In the genomic region with DNA sequence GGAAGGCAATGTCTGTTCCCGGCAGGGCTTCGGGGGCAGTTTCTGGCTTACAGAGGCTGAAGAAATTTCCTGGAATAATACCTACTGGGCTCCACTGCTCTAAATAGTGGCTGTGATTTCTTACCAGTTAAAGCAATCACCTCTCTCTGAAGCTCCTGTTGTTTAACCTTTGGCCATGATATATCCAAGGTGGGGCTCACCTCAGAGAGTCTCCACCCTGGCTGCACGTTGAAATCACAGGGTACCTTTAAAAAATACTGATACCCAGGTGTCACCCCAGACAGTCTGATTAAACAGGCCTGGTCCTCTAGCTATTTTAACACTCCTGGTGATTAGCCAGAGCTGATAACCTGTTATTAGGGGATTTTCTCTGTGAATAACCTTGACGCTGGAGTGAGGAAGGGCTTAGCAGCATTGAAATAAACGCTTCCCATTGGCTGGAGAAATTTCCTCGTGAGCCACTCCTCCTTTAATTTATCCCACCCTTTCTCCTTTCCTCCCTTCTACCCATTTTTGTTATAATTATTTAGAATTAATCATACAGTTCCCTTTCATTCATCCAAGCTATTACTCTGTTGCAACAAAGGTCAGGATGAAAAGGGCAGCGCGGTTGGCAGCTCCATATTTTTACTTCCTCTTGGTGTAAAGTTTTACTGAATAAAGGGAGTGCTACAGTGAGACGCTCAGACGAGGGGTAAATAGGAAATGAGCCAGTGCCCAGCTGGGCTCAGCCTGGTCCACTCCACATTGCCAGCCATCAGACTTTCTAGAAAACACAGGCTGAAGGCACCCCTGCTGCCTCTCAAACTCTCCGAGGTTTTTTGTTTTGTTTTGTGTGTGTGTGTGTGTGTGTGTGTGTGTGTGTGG, we compare ENCODE assay signal across 14 cellular contexts. TPM values are rescaled to one million over a fixed set of nuclear protein-coding genes. Genes with fewer than 3 reads are reported as not detected.
DNase-seq lines count a peak whose midpoint lies in the region; ATAC-seq, FAIRE-seq and TF ChIP-seq lines count a peak whose summit lies in the region.
"Had no signal": no experiment of that assay in that cellular context is flagged by ENCODE, and none has a peak within 500 bp of the region (broad histone marks: within the 10 kb centered on the region; RNA-seq: fewer than 3 reads in every experiment).

No MANE protein-coding gene starts in this region.

- POLR2A ChIA-PET in H1 (lab: Charles Lee; ENCODE audit: partially characterized antibody) = interaction anchor here (0.7 to 1.4 kb wide), 2 partner anchors 8 to 18 kb away, joined by 4 read pairs; no protein-coding TSS in a partner anchor

- no peak for ATAC-seq in activated T-cell treated with anti-CD3 and anti-CD28 coated beads, Interleukin-2, amount 50 U/mL, for 4 hours
- no peak for ATAC-seq in foreskin keratinocyte
- ATAC-seq: activated CD4-positive, CD25-positive, alpha-beta regulatory T cell treated with anti-CD3 and anti-CD28 coated beads, Interleukin-2, amount 50 U/mL, for 24 hours had no signal

- no peak for FAIRE-seq in H1 (lab: Jason Lieb, UNC)

- H2BK12ac ChIP-seq in H1 (ENCODE audit: low read depth, low read length) (no peak overlapping the region), neuronal stem cell (ENCODE audit: low read length) (no peak overlapping the region)

- H3K9ac ChIP-seq in H1 (replicated peaks in 1 of 4; ENCODE audit: extremely low read depth in 1 of 4, low read depth in 3 of 4, low read length in 3 of 4) (no peak overlapping the region), neuronal stem cell (ENCODE audit: low read depth, low read length, poor library complexity) (no peak overlapping the region)

- no peak overlapping the region for H3K56ac ChIP-seq in H1 (replicated peaks; ENCODE audit: insufficient read length, low read depth, low read length)

- H3K27me3 Mint-ChIP-seq in activated T-cell treated with anti-CD3 and anti-CD28 coated beads, Interleukin-2, amount 50 U/mL, for 4 hours (ENCODE audit: low read depth) = peaks cover 6% of the 10 kb centered on the region

- H3K4me2 ChIP-seq in H1 (ENCODE audit: insufficient read depth in 1 of 2, low read depth in 2 of 2, low read length in 2 of 2) (no peak overlapping the region), neuronal stem cell (ENCODE audit: insufficient read depth, low read length, poor library complexity, severe bottlenecking) (no peak overlapping the region)

- H3K23ac ChIP-seq in H1 (ENCODE audit: insufficient read length) = no peak overlapping the region
- no peak overlapping the region for H3K23ac ChIP-seq in neuronal stem cell (ENCODE audit: low read depth, low read length, poor library complexity)

- TF ChIP-seq RAD21 in H1 (IDR thresholded peaks at IDR 0.05 in 1 of 2, conservative IDR thresholded peaks at IDR 0.05 in 1 of 2; ENCODE audit: low read depth in 2 of 2, low read length in 2 of 2) = no peak

- H3K4me1 ChIP-seq in H1 (replicated peaks in 1 of 4; ENCODE audit: control insufficient read depth in 3 of 4, insufficient read depth in 4 of 4, low read length in 3 of 4) = no peaks in the 10 kb centered on the region
- peaks cover 0 to 8% of the 10 kb centered on the region in 2 donors for H3K4me1 ChIP-seq in neuronal stem cell (ENCODE audit: control insufficient read depth in 2 of 2, insufficient read depth in 1 of 2, low read depth in 1 of 2, low read length in 2 of 2)
- no peaks in the 10 kb centered on the region for H3K4me1 ChIP-seq in foreskin keratinocyte

- H2AFZ ChIP-seq in H1 (ENCODE audit: low read length) (0 out of 2 replicates have a peak overlapping the region, but pooled peaks have one; percentile 60), neuronal stem cell (ENCODE audit: low read length) (peak overlapping the region; percentile 65)

- H3K27ac ChIP-seq in HL-60 (replicated peaks) (peak overlapping the region; percentile 41; the same call in 1 of the 2 replicates), H1 (ENCODE audit: low read depth, low read length) (no peak overlapping the region), neuronal stem cell (replicated peaks; ENCODE audit: low read length) (no peak overlapping the region), foreskin keratinocyte (no peak overlapping the region)

- H3K27me3 ChIP-seq in HL-60 (ENCODE audit: insufficient read depth, poor library complexity, severe bottlenecking) (no peaks in the 10 kb centered on the region), H1 (replicated peaks in 1 of 4; ENCODE audit: control insufficient read depth in 3 of 4, extremely low read depth in 1 of 4, insufficient read depth in 3 of 4, low read length in 3 of 4) (no peaks in the 10 kb centered on the region), neuronal stem cell (ENCODE audit: control insufficient read depth in 3 of 3, insufficient read depth in 3 of 3, low read depth in 1 of 3, low read length in 3 of 3) (no peaks in the 10 kb centered on the region), foreskin keratinocyte (no peaks in the 10 kb centered on the region)

- H2BK5ac ChIP-seq in H1 (ENCODE audit: low read depth, low read length) (no peak overlapping the region), neuronal stem cell (ENCODE audit: low read length) (no peak overlapping the region)

- H3K23me2 ChIP-seq in H1 (ENCODE audit: low read depth, low read length) = no peaks in the 10 kb centered on the region

- H3K18ac ChIP-seq in H1 (ENCODE audit: extremely low read depth, low read length) = no peak overlapping the region
- peak overlapping the region; percentile 19 for H3K18ac ChIP-seq in neuronal stem cell (ENCODE audit: low read length)

- no peaks in the 10 kb centered on the region for H3K4me1 Mint-ChIP-seq in activated T-cell treated with anti-CD3 and anti-CD28 coated beads, Interleukin-2, amount 50 U/mL, for 4 hours (ENCODE audit: low read depth)

- no peak for TF ChIP-seq POLR2A in H1 (IDR thresholded peaks at IDR 0.05; ENCODE audit: control extremely low read depth in 1 of 2, low read depth in 2 of 2, low read length in 2 of 2)

- peaks cover 8% of the 10 kb centered on the region for H3K9me3 Mint-ChIP-seq in activated T-cell treated with anti-CD3 and anti-CD28 coated beads, Interleukin-2, amount 50 U/mL, for 4 hours

- no peak overlapping the region for H4K5ac ChIP-seq in H1 (ENCODE audit: insufficient read length, low read depth, low read length)

- whole genome bisulfite sequencing in H1 (ENCODE audit: extremely low coverage in 1 of 2, insufficient coverage in 1 of 2, insufficient read length in 1 of 2, insufficient replicate concordance in 2 of 2, low coverage in 1 of 2, low lambda C conversion rate in 2 of 2, missing lambda C conversion rate in 1 of 2), 2 experiments = 88% methylated on average over 11 of the region's 11 CpGs; no CpG with 5 or more reads in 1 of the 2 experiments
- no CpG with 5 or more reads among the region's 11 CpGs for WGBS in neuronal stem cell (ENCODE audit: extremely low coverage in 2 of 2, insufficient read length in 2 of 2, insufficient replicate concordance in 1 of 2), 2 donors

- H3K4me3 ChIP-seq in HL-60 (replicated peaks; ENCODE audit: insufficient read depth, low read length) (no peak overlapping the region), H1 (ENCODE audit: extremely low read depth in 1 of 4, insufficient read depth in 2 of 4, low read depth in 3 of 4, low read length in 4 of 4) (no peak overlapping the region), neuronal stem cell (ENCODE audit: low read length in 2 of 2) (no peak overlapping the region)
- H3K4me3 ChIP-seq: lung had no signal

- no peaks in the 10 kb centered on the region for H3K9me3 ChIP-seq in H1 (ENCODE audit: insufficient read depth in 2 of 2, low read depth in 1 of 2, low read length in 1 of 2)
- H3K9me3 ChIP-seq in neuronal stem cell (replicated peaks in 1 of 2; ENCODE audit: control insufficient read depth in 2 of 2, insufficient read depth in 1 of 2, low read depth in 1 of 2, low read length in 2 of 2) = no peaks in the 10 kb centered on the region

- no peaks in the 10 kb centered on the region for H4K20me1 ChIP-seq in H1 (replicated peaks in 1 of 2; ENCODE audit: control insufficient read depth in 1 of 2, insufficient read depth in 2 of 2, low read length in 2 of 2)

- no peaks in the 10 kb centered on the region for H3K79me2 ChIP-seq in H1 (ENCODE audit: control insufficient read depth in 1 of 2, insufficient read depth in 2 of 2, low read length in 2 of 2)

- no peaks in the 10 kb centered on the region for H3K36me3 Mint-ChIP-seq in activated T-cell treated with anti-CD3 and anti-CD28 coated beads, Interleukin-2, amount 50 U/mL, for 4 hours (ENCODE audit: insufficient read depth)

- H3K36me3 ChIP-seq in H1 (ENCODE audit: control insufficient read depth in 2 of 4, insufficient read depth in 4 of 4, low read length in 3 of 4) (no peaks in the 10 kb centered on the region), neuronal stem cell (replicated peaks in 1 of 2; ENCODE audit: control insufficient read depth in 2 of 2, insufficient read depth in 2 of 2, low read length in 2 of 2) (no peaks in the 10 kb centered on the region)

- TF ChIP-seq CTCF in HL-60 (IDR thresholded peaks at IDR 0.05; ENCODE audit: insufficient read depth, low read length) (no peak), H1 (IDR thresholded peaks at IDR 0.05; ENCODE audit: control extremely low read depth in 1 of 3, insufficient read depth in 1 of 3, low read depth in 1 of 3, low read length in 3 of 3) (no peak), foreskin keratinocyte (conservative IDR thresholded peaks at IDR 0.05) (no peak)

- H4K8ac ChIP-seq in H1 (ENCODE audit: extremely low read depth, insufficient read depth, low read length) = no peak overlapping the region
- no peak overlapping the region for H4K8ac ChIP-seq in neuronal stem cell (ENCODE audit: low read depth, low read length)

- H2AK5ac ChIP-seq in H1 (ENCODE audit: low read depth, low read length) = no peak overlapping the region
- H2AK5ac ChIP-seq in neuronal stem cell (ENCODE audit: low read depth, low read length) = no peak overlapping the region

- no peak overlapping the region for H3K4ac ChIP-seq in H1 (replicated peaks; ENCODE audit: insufficient read length, low read depth, low read length)
- H3K4ac ChIP-seq in neuronal stem cell (ENCODE audit: low read length) = no peak overlapping the region

- H4K91ac ChIP-seq in H1 (replicated peaks; ENCODE audit: insufficient read length, low read length) = no peak overlapping the region
- H4K91ac ChIP-seq in neuronal stem cell (ENCODE audit: low read depth, low read length, poor library complexity) = no peak overlapping the region

- CTCF ChIA-PET in H1 (lab: Charles Lee; ENCODE audit: partially characterized antibody) = interaction anchor here (0.6 to 5.9 kb wide), 10 partner anchors 9 to 108 kb away, joined by 3 to 42 read pairs (median 4); no protein-coding TSS in a partner anchor

- peak; percentile 50 to 60 for DNase-seq in HL-60 (ENCODE audit: low read depth in 1 of 2, low spot score in 1 of 2)
- peak; percentile 82 for DNase-seq in NCI-H82 (lab: John Stamatoyannopoulos, UW)
- DNase-seq in H1 (ENCODE audit: low read depth in 1 of 2, low spot score in 2 of 2) = no peak
- DNase-seq in neuronal stem cell (ENCODE audit: low spot score) = no peak
- DNase-seq in activated T-cell treated with anti-CD3 and anti-CD28 coated beads, Interleukin-2, amount 50 U/mL, for 4 hours = no peak
- no peak for DNase-seq in foreskin keratinocyte
- no peak for DNase-seq in stimulated activated naive CD4-positive, alpha-beta T cell (lab: John Stamatoyannopoulos, UW)
- DNase-seq: AML-193, anterior cingulate cortex, NCI-H774, Right ventricle myocardium superior had no signal

- H2BK15ac ChIP-seq in H1 (ENCODE audit: low read length) (no peak overlapping the region), neuronal stem cell (ENCODE audit: low read length) (no peak overlapping the region)

- no peak for TF ChIP-seq EP300 in H1 (IDR thresholded peaks at IDR 0.05; ENCODE audit: borderline replicate concordance in 1 of 2, low read depth in 2 of 2, low read length in 2 of 2)

- no peak overlapping the region for H3K14ac ChIP-seq in H1 (ENCODE audit: insufficient read length)
- no peak overlapping the region for H3K14ac ChIP-seq in neuronal stem cell (ENCODE audit: low read length)

- no peak overlapping the region for H2BK120ac ChIP-seq in H1 (replicated peaks; ENCODE audit: low read depth, low read length)
- H2BK120ac ChIP-seq in neuronal stem cell (ENCODE audit: low read depth, low read length) = no peak overlapping the region

- H3K4me3 Mint-ChIP-seq in activated T-cell treated with anti-CD3 and anti-CD28 coated beads, Interleukin-2, amount 50 U/mL, for 4 hours = no peak overlapping the region
- H3K4me3 Mint-ChIP-seq: neural crest cell had no signal

- H3K79me1 ChIP-seq in H1 (ENCODE audit: low read depth, low read length) (no peaks in the 10 kb centered on the region), neuronal stem cell (ENCODE audit: low read depth, low read length) (no peaks in the 10 kb centered on the region)

- no peak overlapping the region for H2BK20ac ChIP-seq in H1 (ENCODE audit: low read length)

RNA-seq across cellular contexts. Expression of a gene that starts 22.1 kb away (rescaled TPM):
- 9.8 and 10.5 TPM in 2 replicates for total RNA-seq in H1 (2021; fragmentation: NEBNext Ultra II Directional; extraction: Animal tissue kit (Norgen Biotek cat#: 25700))
- polyA plus RNA-seq in H1 (2011; rRNA removed) (3.8 and 4.4 TPM in 2 replicates), foreskin keratinocyte (5.0 and 5.8 TPM in 2 replicates)
- 3.2 TPM for polyA plus RNA-seq in H1 (2011; cell fraction: cytosol; rRNA removed)
- polyA plus RNA-seq in H1 (2011; cell fraction: nucleus; rRNA removed) = 6.4 TPM
- 3.5 to 5.7 TPM (median 4.0 TPM) in 4 replicates for polyA plus RNA-seq in H1 (2012, experiment 1 of 2)
- polyA plus RNA-seq in H1 (2012, experiment 2 of 2) = 0.17 TPM
- polyA plus RNA-seq in H1 (2013, experiment 1 of 2) = 7.7 TPM
- polyA plus RNA-seq in H1 (2013, experiment 2 of 2) = 7.0 TPM
- polyA minus RNA-seq in H1 (2011; rRNA and poly(A)+ RNA removed) = 14.2 and 20.9 TPM in 2 replicates
- 9.7 TPM for polyA minus RNA-seq in H1 (2011; cell fraction: cytosol; rRNA and poly(A)+ RNA removed)
- polyA minus RNA-seq in H1 (2011; cell fraction: nucleus; rRNA and poly(A)+ RNA removed) = 25.4 TPM
- 7.1 TPM for polyA plus RNA-seq in neuronal stem cell (2013, experiment 1 of 2)
- polyA plus RNA-seq in neuronal stem cell (2013, experiment 2 of 2) = 7.6 TPM
- total RNA-seq in activated T-cell treated with anti-CD3 and anti-CD28 coated beads, Interleukin-2, amount 50 U/mL, for 4 hours = 10 to 100 TPM; 15.4 to 22.5 (median 21.0) TPM
- 58.0 and 59.5 TPM in 2 replicates for total RNA-seq in foreskin keratinocyte

Comparison
In these comparisons a context has a peak if more than half of its experiments do, and no peak if none do; other contexts are left out.
1. DNase-seq: peak in HL-60 (2 of 2) and NCI-H82 (single experiment); none in H1 (0 of 2), neuronal stem cell (single experiment), activated T-cell treated with anti-CD3 and anti-CD28 coated beads, Interleukin-2, amount 50 U/mL, for 4 hours (single experiment), foreskin keratinocyte (0 of 2) and stimulated activated naive CD4-positive, alpha-beta T cell (0 of 6).